In the genomic region with DNA sequence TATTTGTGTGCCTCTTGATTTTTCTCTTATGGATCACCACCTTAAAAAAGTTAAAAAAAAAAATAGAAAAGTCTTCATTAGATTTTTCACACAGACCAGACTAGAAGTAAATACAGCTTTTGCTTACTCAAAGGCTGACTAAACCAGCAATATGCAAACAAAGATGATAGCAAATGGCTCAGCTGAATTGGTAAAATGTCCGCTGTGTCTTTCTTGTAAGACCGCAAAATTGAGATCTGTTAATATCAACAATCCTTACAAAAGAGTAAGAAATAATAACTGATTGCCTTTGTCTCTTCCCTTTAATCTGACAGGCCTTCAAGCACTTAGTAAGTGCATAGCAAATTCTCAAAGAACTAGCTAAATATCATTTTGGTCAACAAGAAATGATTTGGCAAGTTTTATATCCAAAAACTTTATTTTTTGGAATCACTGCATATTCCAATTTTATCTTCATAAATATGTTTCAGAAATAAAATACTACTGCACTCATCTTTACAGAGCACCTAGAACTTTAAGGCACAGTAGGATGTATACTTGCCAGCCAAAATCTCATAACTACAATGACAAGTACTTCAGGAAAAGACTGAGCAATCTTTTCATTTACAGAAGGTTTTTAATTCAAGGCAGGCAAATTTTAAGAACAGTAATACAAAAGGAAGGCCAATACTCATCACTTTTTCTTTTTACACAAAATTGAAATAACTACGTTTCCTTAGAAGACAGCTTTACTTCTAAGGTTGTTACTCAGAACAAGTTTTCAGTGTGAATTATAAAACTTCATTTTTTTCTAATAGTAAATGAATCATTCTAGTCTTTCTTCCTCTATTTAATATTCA, we compare ENCODE assay signal across 8 cellular contexts. TPM values are rescaled to one million over a fixed set of nuclear protein-coding genes. Genes with fewer than 3 reads are reported as not detected.
DNase-seq lines count a peak whose midpoint lies in the region; ATAC-seq and TF ChIP-seq lines count a peak whose summit lies in the region.
"Had no signal": no experiment of that assay in that cellular context is flagged by ENCODE, and none has a peak within 500 bp of the region (broad histone marks: within the 10 kb centered on the region; RNA-seq: fewer than 3 reads in every experiment).

No MANE protein-coding gene starts in this region.

- no peak for TF ChIP-seq CTCF in HEK293 (tag by site-specific recombination; IDR thresholded peaks at IDR 0.05)
- no peak for TF ChIP-seq CTCF in PC-3 (conservative IDR thresholded peaks at IDR 0.05; ENCODE audit: low read depth, low read length)
- no peak for TF ChIP-seq CTCF in epithelial cell of proximal tubule (conservative IDR thresholded peaks at IDR 0.05; ENCODE audit: low read depth, low read length)
- TF ChIP-seq CTCF in smooth muscle cell (IDR thresholded peaks at IDR 0.05; ENCODE audit: borderline replicate concordance, insufficient read depth, poor library complexity, severe bottlenecking) = no peak

- H3K4me2 ChIP-seq in PC-3 (ENCODE audit: low read length) (peak overlapping the region; percentile 86), smooth muscle cell (peak overlapping the region; percentile 71)

- no peaks in the 10 kb centered on the region for H4K20me1 ChIP-seq in PC-3 (ENCODE audit: low read length)
- peaks cover 71% of the 10 kb centered on the region for H4K20me1 ChIP-seq in smooth muscle cell (ENCODE audit: low read depth)

- intact Hi-C loops in PC-3 (cut with micrococcal nuclease) = loop anchor here (1.0 to 2.0 kb wide), 2 partner anchors 10 to 37 kb away; no protein-coding TSS in a partner anchor

- H3K27ac ChIP-seq in HEK293 (ENCODE audit: extremely low read depth, low read depth, low read length) (no peak overlapping the region), PC-3 (ENCODE audit: low read length) (peak overlapping the region; percentile 91), smooth muscle cell (ENCODE audit: low read depth) (peak overlapping the region; percentile 89)

- no peaks in the 10 kb centered on the region for H3F3A ChIP-seq in PC-3 (ENCODE audit: low read length, unreplicated experiment)
- H3F3A ChIP-seq in smooth muscle cell (ENCODE audit: low read depth) = no peaks in the 10 kb centered on the region

- no TSS peak for BruUV-seq in PC-3 (replicated peaks; lab: Mats Ljungman, UMichigan)

- 73% methylated on average over 3 of the region's 3 CpGs for WGBS in smooth muscle cell (ENCODE audit: low lambda C conversion rate)

- no peaks in the 10 kb centered on the region for H3K9me3 ChIP-seq in HEK293 (ENCODE audit: control insufficient read depth, insufficient read depth, low read depth, low read length)
- no peaks in the 10 kb centered on the region for H3K9me3 ChIP-seq in PC-3 (ENCODE audit: low read length)
- H3K9me3 ChIP-seq in smooth muscle cell (replicated peaks; ENCODE audit: low read depth) = no peaks in the 10 kb centered on the region
- H3K9me3 ChIP-seq: HAP-1 had no signal

- POLR2A ChIA-PET in HEK293 (lab: Yijun Ruan, JAX) (interaction anchor here (0.6 to 2.7 kb wide), 2 partner anchors 9 to 43 kb away, joined by 3 to 13 read pairs; partner anchors contain the start of gene WBP4), PC-3 (lab: Charles Lee; ENCODE audit: unreplicated experiment) (no interaction called here)

- 0 out of 2 replicates have a peak overlapping the region, but pooled peaks have one; percentile 4 for H2AFZ ChIP-seq in PC-3 (ENCODE audit: low read length)
- H2AFZ ChIP-seq in smooth muscle cell (ENCODE audit: low read depth) = no peak overlapping the region

- H3K27me3 ChIP-seq in PC-3 (ENCODE audit: low read length) (no peaks in the 10 kb centered on the region), smooth muscle cell (ENCODE audit: low read depth) (no peaks in the 10 kb centered on the region)

- peak; percentile 65 for ATAC-seq in PC-3
- ATAC-seq in GM19328 (IDR thresholded peaks at IDR 0.05; ENCODE audit: unreplicated experiment) = no peak
- ATAC-seq in GM21529 (IDR thresholded peaks at IDR 0.05; ENCODE audit: unreplicated experiment) = no peak

- H3K4me3 ChIP-seq in HEK293 (ENCODE audit: low read depth, low read length) (peak overlapping the region; percentile 48), PC-3 (ENCODE audit: low read length) (peak overlapping the region; percentile 74), epithelial cell of proximal tubule (ENCODE audit: low read depth, low read length) (peak overlapping the region; percentile 59), smooth muscle cell (peak overlapping the region; percentile 59)
- H3K4me3 ChIP-seq: HAP-1 had no signal

- peaks cover 2% of the 10 kb centered on the region; the same call in 1 of the 2 replicates for H3K4me1 ChIP-seq in HEK293 (ENCODE audit: control insufficient read depth, insufficient read depth, low read length)
- H3K4me1 ChIP-seq in PC-3 (ENCODE audit: insufficient read depth, low read length) = peaks cover 14% of the 10 kb centered on the region
- H3K4me1 ChIP-seq in smooth muscle cell (ENCODE audit: low read depth) = peaks cover 20% of the 10 kb centered on the region
- H3K4me1 ChIP-seq: HAP-1 had no signal

- CTCF ChIA-PET in HEK293 (lab: Yijun Ruan, JAX) = no interaction called here
- CTCF ChIA-PET in PC-3 (lab: Charles Lee) = interaction anchor here (0.6 kb wide), 1 partner anchor 115 kb away, joined by 3 read pairs; the partner anchor contains the start of gene KBTBD6

- H3K36me3 ChIP-seq in HEK293 (ENCODE audit: control insufficient read depth in 2 of 2, insufficient read depth in 1 of 2, low read length in 2 of 2) (no peaks in the 10 kb centered on the region), PC-3 (ENCODE audit: low read depth, low read length) (no peaks in the 10 kb centered on the region), smooth muscle cell (ENCODE audit: low read depth) (no peaks in the 10 kb centered on the region)
- H3K36me3 ChIP-seq: HAP-1 had no signal

- no peaks in the 10 kb centered on the region for H3K9me2 ChIP-seq in PC-3 (replicated peaks; ENCODE audit: low read length)

- peaks cover 60% of the 10 kb centered on the region for H3K79me2 ChIP-seq in PC-3 (ENCODE audit: low read length)
- H3K79me2 ChIP-seq in smooth muscle cell (ENCODE audit: low read depth) = peaks cover 96% of the 10 kb centered on the region

- DNase-seq in PC-3 (peak; percentile 59), epithelial cell of proximal tubule (ENCODE audit: low read depth) (no peak), smooth muscle cell (lab: John Stamatoyannopoulos, UW; ENCODE audit: unreplicated experiment) (no peak), NOMO-1 (lab: John Stamatoyannopoulos, UW; ENCODE audit: unreplicated experiment in 2 of 2) (no peak)

- H3K9ac ChIP-seq in PC-3 (ENCODE audit: low read length) = peak overlapping the region; percentile 91
- peak overlapping the region; percentile 82 for H3K9ac ChIP-seq in smooth muscle cell (ENCODE audit: low read depth)

TF ChIP-seq in HEK293, 187 proteins besides CTCF, POLR2A, EP300 and RAD21:
- TF ChIP-seq ZNF121 (tag by site-specific recombination; IDR thresholded peaks at IDR 0.05) = no peak
- no peak for TF ChIP-seq BCL11A (tag by site-specific recombination; IDR thresholded peaks at IDR 0.05; ENCODE audit: low read depth)
- TF ChIP-seq ZNF23 (tag by site-specific recombination; IDR thresholded peaks at IDR 0.05; ENCODE audit: borderline replicate concordance) = no peak
- TF ChIP-seq ZNF157 (tag by site-specific recombination; IDR thresholded peaks at IDR 0.05) = no peak
- no peak for TF ChIP-seq ZBTB11 (tag by site-specific recombination; conservative IDR thresholded peaks at IDR 0.05; ENCODE audit: low read depth)
- no peak for TF ChIP-seq EGR2 (tag by site-specific recombination; IDR thresholded peaks at IDR 0.05; ENCODE audit: low read depth)
- TF ChIP-seq ZSCAN23 (tag by site-specific recombination; IDR thresholded peaks at IDR 0.05) = no peak
- TF ChIP-seq ZNF350 (tag by site-specific recombination; IDR thresholded peaks at IDR 0.05) = no peak
- no peak for TF ChIP-seq ZNF423 (tag by site-specific recombination; IDR thresholded peaks at IDR 0.05)
- TF ChIP-seq ZNF266 (tag by site-specific recombination; IDR thresholded peaks at IDR 0.05; ENCODE audit: low read depth) = no peak

RNA-seq across cellular contexts. Expression of gene ELF1, which starts 1.2 kb away (rescaled TPM):
- 15.3 and 17.7 TPM in 2 replicates for total RNA-seq in PC-3 (2014; rRNA removed)
- 19.5 and 28.5 TPM in 2 replicates for total RNA-seq in epithelial cell of proximal tubule
- 31.8 and 53.1 TPM in 2 replicates for total RNA-seq in smooth muscle cell
- 21.2 and 28.7 TPM in 2 replicates for polyA plus RNA-seq in smooth muscle cell

RNA-seq across cellular contexts. Expression of gene WBP4, which starts 43.3 kb away (rescaled TPM):
- total RNA-seq in PC-3 (2014; rRNA removed) = 6.4 and 7.3 TPM in 2 replicates
- 9.8 and 17.9 TPM in 2 replicates for total RNA-seq in epithelial cell of proximal tubule
- 4.7 and 9.7 TPM in 2 replicates for total RNA-seq in smooth muscle cell
- 5.0 and 5.9 TPM in 2 replicates for polyA plus RNA-seq in smooth muscle cell
